ENCODE assay signal across 1 cellular context in genomic region chr2:15842771-15843666, GRCh38.
TF ChIP-seq lines count a peak whose summit lies in the region.

No MANE protein-coding gene starts in this region.

TF ChIP-seq in SK-N-SH treated with all-trans-retinoic acid at 6 μM for 48 hours, 23 proteins besides CTCF, POLR2A, EP300 and RAD21 (continued from another document):
- TF ChIP-seq ZFP3 (CRISPR knock-in tag; IDR thresholded peaks at IDR 0.05) (0 out of 2 replicates have a peak, but pooled peaks have one; percentile 71), CSRNP3 (CRISPR knock-in tag; IDR thresholded peaks at IDR 0.05) (no peak; the same call in none of the 2 replicates), OSR1 (CRISPR knock-in tag; IDR thresholded peaks at IDR 0.05) (no peak), TCF4 (CRISPR knock-in tag; IDR thresholded peaks at IDR 0.05; ENCODE audit: borderline replicate concordance) (peak; percentile 91), ISL1 (CRISPR knock-in tag; IDR thresholded peaks at IDR 0.05) (peak; percentile 25; the same call in 1 of the 2 replicates), ZNF70 (CRISPR knock-in tag; IDR thresholded peaks at IDR 0.05) (0 out of 2 replicates have a peak, but pooled peaks have one; percentile 8), CREB5 (CRISPR knock-in tag; IDR thresholded peaks at IDR 0.05; ENCODE audit: low read depth) (peak; percentile 61; the same call in 1 of the 2 replicates), ZNF565 (CRISPR knock-in tag; conservative IDR thresholded peaks at IDR 0.05; ENCODE audit: low read depth) (peak; percentile 53; the same call in 1 of the 2 replicates), ZNF8 (CRISPR knock-in tag; IDR thresholded peaks at IDR 0.05) (peak; percentile 20; the same call in 1 of the 2 replicates)
